15 cellular contexts compared by ENCODE assay signal in the genomic region with DNA sequence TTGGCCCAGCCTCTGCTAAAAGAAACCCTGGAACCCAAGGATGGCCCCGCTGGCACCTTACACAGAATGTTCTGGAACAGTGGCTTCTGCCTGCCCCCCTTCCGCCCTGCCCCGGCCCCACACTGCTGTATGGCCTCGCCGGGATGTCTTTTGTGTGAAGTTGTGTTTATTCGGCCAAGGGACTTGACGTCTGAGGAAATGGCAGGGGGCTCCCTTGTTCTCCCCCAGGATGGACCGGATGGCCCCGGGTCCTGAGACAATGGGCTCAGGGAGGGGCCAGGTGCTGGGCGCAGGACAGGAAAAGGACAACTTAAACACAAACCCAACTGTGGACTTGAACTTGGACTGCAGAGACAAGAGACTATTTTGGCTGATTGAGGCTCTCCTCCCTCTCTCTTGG.
DNase-seq lines count a peak whose midpoint lies in the region; ATAC-seq and TF ChIP-seq lines count a peak whose summit lies in the region.
"Had no signal": no experiment of that assay in that cellular context is flagged by ENCODE, and none has a peak within 500 bp of the region (broad histone marks: within the 10 kb centered on the region; RNA-seq: fewer than 3 reads in every experiment).

No MANE protein-coding gene starts in this region.

- peak overlapping the region; percentile 41 to 87 (median 78) for H3K27ac ChIP-seq in heart right ventricle
- H3K27ac ChIP-seq in lower lobe of right lung = peak overlapping the region; percentile 75
- H3K27ac ChIP-seq in gastrocnemius medialis = peak overlapping the region; percentile 59 to 69 (median 63)
- H3K27ac ChIP-seq in smooth muscle cell (ENCODE audit: low read depth) = no peak overlapping the region
- peak overlapping the region in 1 of 2 donors; percentile 4 for H3K27ac ChIP-seq in breast epithelium

- H3K4me3 Mint-ChIP-seq in brain = no peak overlapping the region
- H3K4me3 Mint-ChIP-seq: CD14-positive monocyte had no signal

- H3K9me3 ChIP-seq in heart right ventricle = no peaks in the 10 kb centered on the region
- H3K9me3 ChIP-seq in lower lobe of right lung = no peaks in the 10 kb centered on the region
- no peaks in the 10 kb centered on the region for H3K9me3 ChIP-seq in gastrocnemius medialis
- H3K9me3 ChIP-seq in smooth muscle cell (replicated peaks; ENCODE audit: low read depth) = no peaks in the 10 kb centered on the region
- no peaks in the 10 kb centered on the region for H3K9me3 ChIP-seq in breast epithelium

- peak; percentile 39 to 78 (median 72) for ATAC-seq in heart right ventricle
- peak in 1 of 2 donors; percentile 24 for ATAC-seq in lower lobe of right lung
- peak in 1 of 2 donors; percentile 24 for ATAC-seq in gastrocnemius medialis
- ATAC-seq: Panc1 had no signal

- H3K79me2 ChIP-seq in smooth muscle cell (ENCODE audit: low read depth) = no peaks in the 10 kb centered on the region

- in situ Hi-C loops in gastrocnemius medialis (cut with MboI; ENCODE audit: low sequenced_read_pairs in 4 of 4) = no loop called here

- DNase-seq in heart right ventricle = peak in 1 of 2 donors; percentile 61
- no peak for DNase-seq in lower lobe of right lung
- DNase-seq in gastrocnemius medialis = no peak
- no peak for DNase-seq in central memory CD4-positive, alpha-beta T cell
- no peak for DNase-seq in smooth muscle cell (lab: John Stamatoyannopoulos, UW; ENCODE audit: unreplicated experiment)
- no peak for DNase-seq in breast epithelium (ENCODE audit: low spot score in 2 of 2)
- DNase-seq in CD1c-positive myeloid dendritic cell (ENCODE audit: extremely low spot score) = no peak
- DNase-seq: COR-L47, H7, KG1, NCI-H2081 treated with DMSO at 0.1 percent for 48 hours, NCI-H524 treated with DMSO at 0.1 percent for 48 hours had no signal

- no peak overlapping the region for H3K9ac ChIP-seq in smooth muscle cell (ENCODE audit: low read depth)

- 60 to 79% methylated on average over 10 of the region's 10 CpGs for WGBS in heart right ventricle, 2 donors
- WGBS in smooth muscle cell (ENCODE audit: low lambda C conversion rate) = 92% methylated on average over 10 of the region's 10 CpGs

- H3K4me3 ChIP-seq in heart right ventricle (no peak overlapping the region), lower lobe of right lung (no peak overlapping the region), gastrocnemius medialis (no peak overlapping the region), smooth muscle cell (no peak overlapping the region), breast epithelium (no peak overlapping the region)

- no peak overlapping the region for H2AFZ ChIP-seq in smooth muscle cell (ENCODE audit: low read depth)

- peaks cover 5% of the 10 kb centered on the region for H3K36me3 Mint-ChIP-seq in brain
- H3K36me3 Mint-ChIP-seq: CD14-positive monocyte had no signal

- intact Hi-C loops in heart right ventricle (cut with DNase I) (no loop called here), lower lobe of right lung (cut with DNase I) (no loop called here), gastrocnemius medialis (cut with DNase I; ENCODE audit: low total_unique reads) (no loop called here), breast epithelium (cut with DNase I; ENCODE audit: low total_unique reads) (no loop called here)

- H3K4me2 ChIP-seq in smooth muscle cell = no peak overlapping the region

- H3K4me1 Mint-ChIP-seq in brain = peaks cover 65% of the 10 kb centered on the region

- peaks cover 0 to 3% (median 0%) of the 10 kb centered on the region in 5 experiments for H3K9me3 Mint-ChIP-seq in brain

- H3F3A ChIP-seq in smooth muscle cell (ENCODE audit: low read depth) = no peaks in the 10 kb centered on the region

- TF ChIP-seq CTCF in brain (conservative IDR thresholded peaks at IDR 0.05) (no peak), heart right ventricle (IDR thresholded peaks at IDR 0.05) (no peak), lower lobe of right lung (IDR thresholded peaks at IDR 0.05) (no peak), gastrocnemius medialis (IDR thresholded peaks at IDR 0.05 in 4 of 5, conservative IDR thresholded peaks at IDR 0.05 in 1 of 5) (no peak), smooth muscle cell (IDR thresholded peaks at IDR 0.05; ENCODE audit: borderline replicate concordance, insufficient read depth, poor library complexity, severe bottlenecking) (no peak), breast epithelium (IDR thresholded peaks at IDR 0.05) (no peak)

- peaks cover 97% of the 10 kb centered on the region for H4K20me1 ChIP-seq in smooth muscle cell (ENCODE audit: low read depth)

- no peak for TF ChIP-seq POLR2A in gastrocnemius medialis (IDR thresholded peaks at IDR 0.05)
- TF ChIP-seq POLR2A in breast epithelium (IDR thresholded peaks at IDR 0.05) = no peak

- no peaks in the 10 kb centered on the region for H3K27me3 Mint-ChIP-seq in brain

- H3K4me1 ChIP-seq in heart right ventricle (peaks cover 24 to 62% (median 53%) of the 10 kb centered on the region in 9 donors), lower lobe of right lung (peaks cover 37% of the 10 kb centered on the region), gastrocnemius medialis (peaks cover 4 to 9% of the 10 kb centered on the region in 2 donors), smooth muscle cell (ENCODE audit: low read depth) (peaks cover 6% of the 10 kb centered on the region), breast epithelium (no peaks in the 10 kb centered on the region)

- peak overlapping the region in 3 of 5 experiments; percentile 11 to 34 (median 13) for H3K27ac Mint-ChIP-seq in brain
- H3K27ac Mint-ChIP-seq: CD14-positive monocyte had no signal

- no peaks in the 10 kb centered on the region for H3K27me3 ChIP-seq in heart right ventricle
- H3K27me3 ChIP-seq in lower lobe of right lung (ENCODE audit: low read depth) = no peaks in the 10 kb centered on the region
- H3K27me3 ChIP-seq in gastrocnemius medialis = no peaks in the 10 kb centered on the region
- no peaks in the 10 kb centered on the region for H3K27me3 ChIP-seq in smooth muscle cell (ENCODE audit: low read depth)
- H3K27me3 ChIP-seq in breast epithelium = no peaks in the 10 kb centered on the region

- H3K36me3 ChIP-seq in heart right ventricle = no peaks in the 10 kb centered on the region
- no peaks in the 10 kb centered on the region for H3K36me3 ChIP-seq in lower lobe of right lung
- no peaks in the 10 kb centered on the region for H3K36me3 ChIP-seq in gastrocnemius medialis
- no peaks in the 10 kb centered on the region for H3K36me3 ChIP-seq in smooth muscle cell (ENCODE audit: low read depth)
- no peaks in the 10 kb centered on the region for H3K36me3 ChIP-seq in breast epithelium
